ENCODE assay signal across 17 cellular contexts in the genomic region with DNA sequence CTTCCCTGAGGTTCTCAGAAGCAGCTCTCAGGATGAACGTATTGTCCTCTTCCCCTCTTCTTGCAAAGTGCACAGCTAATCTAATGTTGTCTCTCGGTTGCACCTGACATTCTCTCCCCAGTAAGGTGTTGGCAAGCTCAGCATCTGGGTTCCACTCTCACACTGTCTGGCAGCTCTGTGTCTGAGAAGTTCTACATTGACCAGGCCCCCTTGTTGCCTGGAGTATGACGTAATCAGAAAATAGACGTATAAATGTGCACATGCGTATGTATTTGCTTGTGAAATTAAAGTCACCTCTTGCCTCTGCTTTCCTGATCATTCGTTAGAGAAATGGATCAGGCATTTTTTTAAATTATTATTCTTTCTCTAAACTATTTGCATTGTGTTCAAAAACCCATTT.
DNase-seq lines count a peak whose midpoint lies in the region; ATAC-seq lines count a peak whose summit lies in the region.
"Had no signal": no experiment of that assay in that cellular context is flagged by ENCODE, and none has a peak within 500 bp of the region (broad histone marks: within the 10 kb centered on the region; RNA-seq: fewer than 3 reads in every experiment).

No MANE protein-coding gene starts in this region.

- no peak overlapping the region for H3K4me3 Mint-ChIP-seq in activated CD8-positive, alpha-beta memory T cell treated with anti-CD3 and anti-CD28 coated beads, Interleukin-2, amount 10 ng/mL, durations not matched to agents 7 days and 5 days
- peak overlapping the region; percentile 6 for H3K4me3 Mint-ChIP-seq in memory B cell
- H3K4me3 Mint-ChIP-seq in stimulated activated naive B cell treated with anti-CD40 and anti-IgM and Interleukin-4, amounts not matched to agents 10 μg/mL and 1 μg/mL and 100 μg/mL, for 72 hours: no peak overlapping the region
- H3K4me3 Mint-ChIP-seq: CD4-positive, alpha-beta memory T cell; IgD-negative memory B cell had no signal

- no peak for DNase-seq in activated CD8-positive, alpha-beta memory T cell treated with anti-CD3 and anti-CD28 coated beads, Interleukin-2, amount 10 ng/mL, durations not matched to agents 7 days and 5 days
- DNase-seq in activated CD8-positive, alpha-beta memory T cell treated with anti-CD3 and anti-CD28 coated beads for 24 hours: no peak
- DNase-seq in SK-N-DZ (ENCODE audit: low spot score): peak; percentile 29
- no peak for DNase-seq in memory B cell (ENCODE audit: low spot score in 2 of 2)
- no peak for DNase-seq in stimulated activated naive B cell treated with anti-CD40 and anti-IgM and Interleukin-4, amounts not matched to agents 10 μg/mL and 1 μg/mL and 100 μg/mL, for 72 hours
- no peak for DNase-seq in stimulated activated CD4-positive, alpha-beta T cell treated with anti-CD3 and anti-CD28 coated beads, Interleukin-12 subunit alpha, Interleukin-12 subunit beta, amount 100 ng/mL, for 4 hours
- DNase-seq in activated CD4-positive, alpha-beta T cell treated with anti-CD3 and anti-CD28 coated beads, Interleukin-2, amount 50 U/mL, for 1 hour: no peak
- DNase-seq: ACHN; C1 segment of cervical spinal cord; CD4-positive, alpha-beta memory T cell; DMS153; DMS79 treated with DMSO at 0.1 percent for 48 hours; EL; GM23248 had no signal

- H3K36me3 Mint-ChIP-seq in activated CD8-positive, alpha-beta memory T cell treated with anti-CD3 and anti-CD28 coated beads, Interleukin-2, amount 10 ng/mL, durations not matched to agents 7 days and 5 days: peaks cover 37% of the 10 kb centered on the region
- peaks cover 29% of the 10 kb centered on the region for H3K36me3 Mint-ChIP-seq in memory B cell
- H3K36me3 Mint-ChIP-seq in stimulated activated naive B cell treated with anti-CD40 and anti-IgM and Interleukin-4, amounts not matched to agents 10 μg/mL and 1 μg/mL and 100 μg/mL, for 72 hours: peaks cover 49 to 62% of the 10 kb centered on the region in 2 donors

- ATAC-seq in activated CD8-positive, alpha-beta memory T cell treated with anti-CD3 and anti-CD28 coated beads, Interleukin-2, amount 10 ng/mL, durations not matched to agents 7 days and 5 days: no peak
- ATAC-seq in memory B cell (ENCODE audit: low read depth) (no peak), HG03159 (IDR thresholded peaks at IDR 0.05; ENCODE audit: unreplicated experiment) (no peak)
- no peak for ATAC-seq in stimulated activated naive B cell treated with anti-CD40 and anti-IgM and Interleukin-4, amounts not matched to agents 10 μg/mL and 1 μg/mL and 100 μg/mL, for 72 hours (replicated peaks)
- ATAC-seq: HCT116 had no signal

- no peaks in the 10 kb centered on the region for H3K9me3 Mint-ChIP-seq in activated CD8-positive, alpha-beta memory T cell treated with anti-CD3 and anti-CD28 coated beads, Interleukin-2, amount 10 ng/mL, durations not matched to agents 7 days and 5 days (ENCODE audit: low read depth)
- H3K9me3 Mint-ChIP-seq in memory B cell: no peaks in the 10 kb centered on the region
- no peaks in the 10 kb centered on the region for H3K9me3 Mint-ChIP-seq in stimulated activated naive B cell treated with anti-CD40 and anti-IgM and Interleukin-4, amounts not matched to agents 10 μg/mL and 1 μg/mL and 100 μg/mL, for 72 hours
- H3K9me3 Mint-ChIP-seq: CD4-positive, alpha-beta memory T cell; IgD-negative memory B cell had no signal

- CTCF ChIA-PET in activated CD8-positive, alpha-beta memory T cell treated with anti-CD3 and anti-CD28 coated beads, Interleukin-2, amount 10 ng/mL, durations not matched to agents 7 days and 5 days (lab: Charles Lee): no interaction called here

- no peaks in the 10 kb centered on the region for H3K27me3 Mint-ChIP-seq in activated CD8-positive, alpha-beta memory T cell treated with anti-CD3 and anti-CD28 coated beads, Interleukin-2, amount 10 ng/mL, durations not matched to agents 7 days and 5 days
- H3K27me3 Mint-ChIP-seq in memory B cell: no peaks in the 10 kb centered on the region
- H3K27me3 Mint-ChIP-seq in stimulated activated naive B cell treated with anti-CD40 and anti-IgM and Interleukin-4, amounts not matched to agents 10 μg/mL and 1 μg/mL and 100 μg/mL, for 72 hours: no peaks in the 10 kb centered on the region
- H3K27me3 Mint-ChIP-seq: CD4-positive, alpha-beta memory T cell; IgD-negative memory B cell had no signal

- H3K4me1 Mint-ChIP-seq in activated CD8-positive, alpha-beta memory T cell treated with anti-CD3 and anti-CD28 coated beads, Interleukin-2, amount 10 ng/mL, durations not matched to agents 7 days and 5 days: peaks cover 2% of the 10 kb centered on the region
- peaks cover 27% of the 10 kb centered on the region for H3K4me1 Mint-ChIP-seq in memory B cell
- H3K4me1 Mint-ChIP-seq in stimulated activated naive B cell treated with anti-CD40 and anti-IgM and Interleukin-4, amounts not matched to agents 10 μg/mL and 1 μg/mL and 100 μg/mL, for 72 hours: peaks cover 43 to 64% of the 10 kb centered on the region in 2 donors
- H3K4me1 Mint-ChIP-seq: CD4-positive, alpha-beta memory T cell had no signal

- peak overlapping the region; percentile 27 for H3K27ac Mint-ChIP-seq in activated CD8-positive, alpha-beta memory T cell treated with anti-CD3 and anti-CD28 coated beads, Interleukin-2, amount 10 ng/mL, durations not matched to agents 7 days and 5 days
- peak overlapping the region; percentile 96 for H3K27ac Mint-ChIP-seq in memory B cell
- peak overlapping the region; percentile 79 for H3K27ac Mint-ChIP-seq in stimulated activated naive B cell treated with anti-CD40 and anti-IgM and Interleukin-4, amounts not matched to agents 10 μg/mL and 1 μg/mL and 100 μg/mL, for 72 hours

Comparison
In these comparisons a context has a peak if more than half of its experiments do, and no peak if none do; other contexts are left out.
1. H3K27ac Mint-ChIP-seq: peak in every context shown above with its lines; median percentile 96 in memory B cell; 79 in stimulated activated naive B cell treated with anti-CD40 and anti-IgM and Interleukin-4, amounts not matched to agents 10 μg/mL and 1 μg/mL and 100 μg/mL, for 72 hours; 27 in activated CD8-positive, alpha-beta memory T cell treated with anti-CD3 and anti-CD28 coated beads, Interleukin-2, amount 10 ng/mL, durations not matched to agents 7 days and 5 days.